In the genomic region with DNA sequence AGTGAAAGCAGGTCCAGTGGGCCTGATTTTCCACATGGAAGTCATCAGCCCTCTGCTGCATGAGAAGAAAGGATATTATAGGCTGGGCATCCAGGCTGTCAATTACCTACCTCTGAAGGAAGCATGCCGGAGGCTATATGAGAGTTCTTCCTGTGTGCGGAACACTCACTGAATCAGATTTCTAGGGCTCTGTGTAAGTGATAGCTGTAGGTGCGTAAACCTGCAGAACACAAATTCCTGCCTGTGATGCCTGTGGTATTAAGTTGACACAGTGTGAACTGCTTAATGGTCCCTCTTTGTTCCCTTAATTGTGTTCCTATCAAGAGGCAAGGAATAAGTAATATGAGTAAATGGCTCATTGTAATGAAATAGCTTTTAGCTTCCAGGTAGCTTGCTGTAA, we compare ENCODE assay signal across 24 cellular contexts.
DNase-seq lines count a peak whose midpoint lies in the region; ATAC-seq and FAIRE-seq lines count a peak whose summit lies in the region.
"Had no signal": no experiment of that assay in that cellular context is flagged by ENCODE, and none has a peak within 500 bp of the region (broad histone marks: within the 10 kb centered on the region; RNA-seq: fewer than 3 reads in every experiment).

No MANE protein-coding gene starts in this region.

- no peak overlapping the region for H3K4me3 Mint-ChIP-seq in activated T-cell treated with anti-CD3 and anti-CD28 coated beads, Interleukin-2, amount 50 U/mL, for 4 hours
- H3K4me3 Mint-ChIP-seq: activated CD4-positive, alpha-beta T cell treated with anti-CD3 and anti-CD28 coated beads, Interleukin-2, amount 10 ng/mL, durations not matched to agents 7 days and 5 days; activated naive CD8-positive, alpha-beta T cell; activated T-helper 17 cell treated with anti-CD3 and anti-CD28 coated beads, Interleukin-2, amount 50 U/mL, for 72 hours; neural crest cell had no signal

- ATAC-seq in GM21360 (IDR thresholded peaks at IDR 0.05; ENCODE audit: unreplicated experiment), result no peak
- ATAC-seq in activated T-cell treated with anti-CD3 and anti-CD28 coated beads, Interleukin-2, amount 50 U/mL, for 4 hours, result no peak
- ATAC-seq: activated T-helper 17 cell treated with anti-CD3 and anti-CD28 coated beads, Interleukin-2, amount 50 U/mL, for 72 hours; mucosa of descending colon; Panc1 had no signal

- H3K36me3 Mint-ChIP-seq in activated T-cell treated with anti-CD3 and anti-CD28 coated beads, Interleukin-2, amount 50 U/mL, for 4 hours (ENCODE audit: insufficient read depth), result peaks cover 30% of the 10 kb centered on the region

- intact Hi-C loops in posterior vena cava (cut with DNase I), result no loop called here

- FAIRE-seq in frontal cortex (lab: Jason Lieb, UNC), result no peak
- FAIRE-seq: H1 had no signal

- H3K4me1 Mint-ChIP-seq in activated T-cell treated with anti-CD3 and anti-CD28 coated beads, Interleukin-2, amount 50 U/mL, for 4 hours (ENCODE audit: low read depth), result no peaks in the 10 kb centered on the region
- H3K4me1 Mint-ChIP-seq: activated CD4-positive, alpha-beta T cell treated with anti-CD3 and anti-CD28 coated beads, Interleukin-2, amount 10 ng/mL, durations not matched to agents 7 days and 5 days; activated T-helper 17 cell treated with anti-CD3 and anti-CD28 coated beads, Interleukin-2, amount 50 U/mL, for 72 hours had no signal

- H3K27me3 Mint-ChIP-seq in activated T-cell treated with anti-CD3 and anti-CD28 coated beads, Interleukin-2, amount 50 U/mL, for 4 hours (ENCODE audit: low read depth), result no peaks in the 10 kb centered on the region
- H3K27me3 Mint-ChIP-seq: activated CD4-positive, alpha-beta T cell treated with anti-CD3 and anti-CD28 coated beads, Interleukin-2, amount 10 ng/mL, durations not matched to agents 7 days and 5 days; activated naive CD8-positive, alpha-beta T cell; activated T-helper 17 cell treated with anti-CD3 and anti-CD28 coated beads, Interleukin-2, amount 50 U/mL, for 72 hours; progenitor cell of endocrine pancreas had no signal

- H3K9me3 Mint-ChIP-seq in activated T-cell treated with anti-CD3 and anti-CD28 coated beads, Interleukin-2, amount 50 U/mL, for 4 hours, result no peaks in the 10 kb centered on the region
- H3K9me3 Mint-ChIP-seq: activated CD4-positive, alpha-beta T cell treated with anti-CD3 and anti-CD28 coated beads, Interleukin-2, amount 10 ng/mL, durations not matched to agents 7 days and 5 days; activated T-helper 17 cell treated with anti-CD3 and anti-CD28 coated beads, Interleukin-2, amount 50 U/mL, for 72 hours; neural crest cell had no signal

- peak; percentile 92 for DNase-seq in DMS79 treated with DMSO at 0.1 percent for 48 hours (lab: John Stamatoyannopoulos, UW)
- peak; percentile 96 for DNase-seq in NCI-H146 (lab: John Stamatoyannopoulos, UW)
- DNase-seq in NCI-H345 treated with DMSO at 0.1 percent for 48 hours (lab: John Stamatoyannopoulos, UW; ENCODE audit: unreplicated experiment), result peak; percentile 4
- DNase-seq in left kidney (ENCODE audit: low read depth, low spot score), result peak; percentile 57
- DNase-seq in posterior vena cava (ENCODE audit: low spot score), result no peak
- no peak for DNase-seq in activated T-cell treated with anti-CD3 and anti-CD28 coated beads, Interleukin-2, amount 50 U/mL, for 4 hours
- no peak for DNase-seq in frontal cortex (ENCODE audit: low spot score in 2 of 2)
- DNase-seq: ACHN; activated CD4-positive, alpha-beta T cell treated with anti-CD3 and anti-CD28 coated beads, Interleukin-2, amount 10 ng/mL, durations not matched to agents 7 days and 5 days; cerebellar nuclear complex; EL; foreskin melanocyte; mucosa of descending colon; NCI-H2029 treated with DMSO at 0.1 percent for 48 hours; NK-92 treated with Interleukin-12 subunit alpha and Interleukin-12 subunit beta, amount 100 ng/mL, for 24 hours; substantia nigra; T-helper 2 cell had no signal

Comparison
In these comparisons a context has a peak if more than half of its experiments do, and no peak if none do; other contexts are left out.
1. DNase-seq: peak in DMS79 treated with DMSO at 0.1 percent for 48 hours (single experiment), NCI-H146 (single experiment), NCI-H345 treated with DMSO at 0.1 percent for 48 hours (single experiment) and left kidney (single experiment); none in posterior vena cava (single experiment), activated T-cell treated with anti-CD3 and anti-CD28 coated beads, Interleukin-2, amount 50 U/mL, for 4 hours (single experiment) and frontal cortex (0 of 2).